In genomic region chr5:43602456-43602817, GRCh38 we compare ENCODE assay signal across 8 cellular contexts. TPM values are rescaled to one million over a fixed set of nuclear protein-coding genes. Genes with fewer than 3 reads are reported as not detected.
DNase-seq lines count a peak whose midpoint lies in the region; ATAC-seq and TF ChIP-seq lines count a peak whose summit lies in the region.

No MANE protein-coding gene starts in this region.

- DNase-seq in stimulated activated CD4-positive, alpha-beta T cell treated with anti-CD3 and anti-CD28 coated beads, Interleukin-1b, Interleukin-23, amount 100 ng/mL, for 48 hours = peak; percentile 6
- DNase-seq in stimulated activated CD4-positive, alpha-beta T cell treated with anti-CD3 and anti-CD28 coated beads, Interleukin-12 subunit alpha, Interleukin-12 subunit beta, amount 100 ng/mL, for 4 hours = no peak
- peak; percentile 47 for DNase-seq in NCI-H510A (lab: John Stamatoyannopoulos, UW)
- DNase-seq in fibroblast of the aortic adventitia (ENCODE audit: low read depth) = peak; percentile 69
- peak; percentile 16 for DNase-seq in natural killer cell

- peak; percentile 25 for ATAC-seq in HG03139 (IDR thresholded peaks at IDR 0.05; ENCODE audit: unreplicated experiment)
- peak; percentile 23 for ATAC-seq in activated T-helper 17 cell treated with anti-CD3 and anti-CD28 coated beads, Interleukin-2, amount 50 U/mL, for 72 hours (replicated peaks)
- ATAC-seq in natural killer cell = no peak
- no peak for ATAC-seq in HG03571 (IDR thresholded peaks at IDR 0.05; ENCODE audit: unreplicated experiment)

- peak overlapping the region; percentile 87 for H3K4me3 ChIP-seq in fibroblast of the aortic adventitia (ENCODE audit: low read depth, low read length)

- no peaks in the 10 kb centered on the region for H3K9me3 Mint-ChIP-seq in activated T-helper 17 cell treated with anti-CD3 and anti-CD28 coated beads, Interleukin-2, amount 50 U/mL, for 72 hours
- H3K9me3 Mint-ChIP-seq in natural killer cell = no peaks in the 10 kb centered on the region

- H3K4me3 Mint-ChIP-seq in activated T-helper 17 cell treated with anti-CD3 and anti-CD28 coated beads, Interleukin-2, amount 50 U/mL, for 72 hours = peak overlapping the region; percentile 94
- H3K4me3 Mint-ChIP-seq in natural killer cell = peak overlapping the region; percentile 92

- H3K27ac Mint-ChIP-seq in activated T-helper 17 cell treated with anti-CD3 and anti-CD28 coated beads, Interleukin-2, amount 50 U/mL, for 72 hours = peak overlapping the region; percentile 93
- H3K27ac Mint-ChIP-seq in natural killer cell = peak overlapping the region; percentile 94 to 98

- TF ChIP-seq CTCF in fibroblast of the aortic adventitia (IDR thresholded peaks at IDR 0.05; ENCODE audit: insufficient read depth, low read length) = no peak
- no peak for TF ChIP-seq CTCF in natural killer cell (IDR thresholded peaks at IDR 0.05)

- no peaks in the 10 kb centered on the region for H3K27me3 Mint-ChIP-seq in activated T-helper 17 cell treated with anti-CD3 and anti-CD28 coated beads, Interleukin-2, amount 50 U/mL, for 72 hours
- H3K27me3 Mint-ChIP-seq in natural killer cell (ENCODE audit: low read depth in 2 of 2) = no peaks in the 10 kb centered on the region

- peaks cover 17% of the 10 kb centered on the region for H3K4me1 Mint-ChIP-seq in activated T-helper 17 cell treated with anti-CD3 and anti-CD28 coated beads, Interleukin-2, amount 50 U/mL, for 72 hours
- peaks cover 48 to 58% of the 10 kb centered on the region in 2 donors for H3K4me1 Mint-ChIP-seq in natural killer cell

- peaks cover 35% of the 10 kb centered on the region for H3K36me3 Mint-ChIP-seq in activated T-helper 17 cell treated with anti-CD3 and anti-CD28 coated beads, Interleukin-2, amount 50 U/mL, for 72 hours (ENCODE audit: low read depth)
- no peaks in the 10 kb centered on the region for H3K36me3 Mint-ChIP-seq in natural killer cell

- intact Hi-C loops in natural killer cell (cut with micrococcal nuclease) = loop anchor here (5.0 kb wide), 1 partner anchor 120 kb away; the partner anchor contains the start of gene TMEM267

RNA-seq across cellular contexts. Expression of gene NNT, which starts 0.5 kb away (rescaled TPM):
- total RNA-seq in activated T-helper 17 cell treated with anti-CD3 and anti-CD28 coated beads, Interleukin-2, amount 50 U/mL, for 72 hours = 10 to 100 TPM; 87.5 to 97.2 TPM
- 54.2 and 80.3 TPM in 2 replicates for total RNA-seq in fibroblast of the aortic adventitia (ENCODE audit: low replicate concordance)
- total RNA-seq in natural killer cell = 10 to 100 TPM; 57.0 to 66.1 (median 64.6) TPM

RNA-seq across cellular contexts. Expression of gene PAIP1, which starts 45.6 kb away (rescaled TPM):
- 10 to 100 TPM; 28.3 to 43.6 TPM for total RNA-seq in activated T-helper 17 cell treated with anti-CD3 and anti-CD28 coated beads, Interleukin-2, amount 50 U/mL, for 72 hours
- total RNA-seq in fibroblast of the aortic adventitia (ENCODE audit: low replicate concordance) = 81.2 and 113 TPM in 2 replicates
- 10 to 100 TPM; 22.4 to 35.1 (median 29.2) TPM for total RNA-seq in natural killer cell

Comparison
In these comparisons a context has a peak if more than half of its experiments do, and no peak if none do; other contexts are left out.
1. ATAC-seq: peak in HG03139 (single experiment) and activated T-helper 17 cell treated with anti-CD3 and anti-CD28 coated beads, Interleukin-2, amount 50 U/mL, for 72 hours (single experiment); none in natural killer cell (0 of 3) and HG03571 (single experiment).